8 cellular contexts compared by ENCODE assay signal in genomic region chr16:740764-741505, GRCh38. TPM values are rescaled to one million over a fixed set of nuclear protein-coding genes. Genes with fewer than 3 reads are reported as not detected.
DNase-seq lines count a peak whose midpoint lies in the region; TF ChIP-seq lines count a peak whose summit lies in the region.

Gene CIAO3, minus strand, starts transcription at chr16:740997. Its CDS starts 12 bp downstream, at chr16:740985.

- H3K9ac ChIP-seq in GM23248, result peak within 1 kb of the TSS; percentile 86

- DNase-seq in Daoy (ENCODE audit: low read depth), result peak; percentile 94
- peak; percentile 96 for DNase-seq in GM23248
- DNase-seq in LNCaP clone FGC (ENCODE audit: low read depth), result peak; percentile 65
- peak; percentile 88 to 91 for DNase-seq in SJCRH30
- DNase-seq in activated gamma-delta T cell treated with anti-CD3 and anti-CD28 coated beads, Interleukin-2, amount 50 U/mL, for 16 hours (ENCODE audit: low read depth), result peak; percentile 83
- DNase-seq in foreskin melanocyte, result peak; percentile 64
- peak in 47 of 49 donors; percentile 37 to 93 (median 77) for DNase-seq in substantia nigra (lab: John Stamatoyannopoulos, UW)

- no peaks in the 10 kb centered on the region for H3F3A ChIP-seq in GM23248 (ENCODE audit: insufficient read depth)

- in situ Hi-C loops in GM23248 (cut with MboI), result no loop called here

- no peaks in the 10 kb centered on the region for H3K27me3 ChIP-seq in GM23248 (replicated peaks; ENCODE audit: insufficient read depth)
- H3K27me3 ChIP-seq in SJCRH30, result no peaks in the 10 kb centered on the region; the same call in 1 of the 2 replicates
- H3K27me3 ChIP-seq in neutrophil, result peaks cover 5% of the 10 kb centered on the region

- H3K9me2 ChIP-seq in GM23248 (ENCODE audit: insufficient read depth), result no peaks in the 10 kb centered on the region

- WGBS in GM23248 (ENCODE audit: low coverage in 1 of 2, low lambda C conversion rate in 2 of 2, missing lambda C conversion rate in 2 of 2), 2 experiments, result 3 to 5% methylated on average over 47 to 58 of the region's 79 CpGs

- peak within 1 kb of the TSS; percentile 97 for H2AFZ ChIP-seq in GM23248

- peak within 1 kb of the TSS; percentile 92 for H3K4me2 ChIP-seq in GM23248 (ENCODE audit: unreplicated experiment)

- no peaks in the 10 kb centered on the region for H3K9me3 ChIP-seq in GM23248 (ENCODE audit: low read depth)
- H3K9me3 ChIP-seq in SJCRH30 (replicated peaks), result no peaks in the 10 kb centered on the region
- H3K9me3 ChIP-seq in neutrophil, result no peaks in the 10 kb centered on the region

- H3K4me3 ChIP-seq in GM23248 (peak within 1 kb of the TSS; percentile 89), LNCaP clone FGC (ENCODE audit: low read depth, low read length) (peak within 1 kb of the TSS; percentile 95), SJCRH30 (peak within 1 kb of the TSS; percentile 85), neutrophil (ENCODE audit: low read depth in 1 of 2, low read length in 1 of 2) (peak within 1 kb of the TSS; percentile 77 to 82)

- H3K36me3 ChIP-seq in GM23248 (ENCODE audit: low read depth) (no peaks in the 10 kb centered on the region), SJCRH30 (no peaks in the 10 kb centered on the region), neutrophil (peaks cover 17% of the 10 kb centered on the region)

- no peaks in the 10 kb centered on the region; the same call in 1 of the 2 replicates for H3K4me1 ChIP-seq in GM23248 (ENCODE audit: insufficient read depth)
- H3K4me1 ChIP-seq in SJCRH30, result no peaks in the 10 kb centered on the region
- H3K4me1 ChIP-seq in neutrophil (ENCODE audit: control insufficient read depth in 1 of 2, insufficient read depth in 1 of 2, low read depth in 1 of 2, low read length in 1 of 2), result peaks cover 12 to 15% of the 10 kb centered on the region in 2 experiments

- no peaks in the 10 kb centered on the region; the same call in 1 of the 2 replicates for H3K79me2 ChIP-seq in GM23248 (ENCODE audit: insufficient read depth)

- no peaks in the 10 kb centered on the region for H4K20me1 ChIP-seq in GM23248 (ENCODE audit: insufficient read depth)

- TF ChIP-seq CTCF in LNCaP clone FGC (IDR thresholded peaks at IDR 0.05; ENCODE audit: control insufficient read depth, extremely low read depth, insufficient read depth) (peak; percentile 97), neutrophil (IDR thresholded peaks at IDR 0.05) (peak; percentile 98)

- H3K27ac ChIP-seq in GM23248, result no peak within 1 kb of the TSS
- H3K27ac ChIP-seq in SJCRH30, result peak within 1 kb of the TSS; percentile 56
- peak within 1 kb of the TSS; percentile 38 for H3K27ac ChIP-seq in neutrophil
- peak within 1 kb of the TSS; percentile 74 for H3K27ac ChIP-seq in substantia nigra (ENCODE audit: low read depth, low read length, poor library complexity, severe bottlenecking)

RNA-seq across cellular contexts. Expression of gene CIAO3, which starts in this region (rescaled TPM):
- 20.0 and 23.7 TPM in 2 replicates for total RNA-seq in Daoy (2014; rRNA removed; shearing (Covaris generic))
- total RNA-seq in GM23248 (2014; rRNA removed; shearing (Covaris generic)), result 24.0 and 37.5 TPM in 2 replicates
- polyA plus RNA-seq in GM23248 (2016; fragmentation: Nextera tagmentation; extraction: Ambion mirVana), result 24.5 and 27.8 TPM in 2 replicates
- 30.2 and 31.5 TPM in 2 replicates for total RNA-seq in SJCRH30 (2014; rRNA removed; shearing (Covaris generic))
